Comparison of ENCODE assay signal across 10 cellular contexts in genomic region chr9:134544388-134545212, GRCh38.
DNase-seq lines count a peak whose midpoint lies in the region; ATAC-seq and TF ChIP-seq lines count a peak whose summit lies in the region.
"Had no signal": no experiment of that assay in that cellular context is flagged by ENCODE, and none has a peak within 500 bp of the region (broad histone marks: within the 10 kb centered on the region; RNA-seq: fewer than 3 reads in every experiment).

No MANE protein-coding gene starts in this region.

- no peak for ATAC-seq in stimulated activated naive CD8-positive, alpha-beta T cell treated with anti-CD3 and anti-CD28 coated beads, Interleukin-15, Interleukin-2, amounts not matched to agents 100 U/mL and 50 U/mL, for 24 hours
- no peak for ATAC-seq in stimulated activated effector memory CD8-positive, alpha-beta T cell treated with anti-CD3 and anti-CD28 coated beads, Interleukin-12 subunit alpha, Interleukin-12 subunit beta, amount 100 ng/mL, for 72 hours

- no peaks in the 10 kb centered on the region for H3K36me3 Mint-ChIP-seq in stimulated activated effector memory CD8-positive, alpha-beta T cell treated with anti-CD3 and anti-CD28 coated beads, Interleukin-12 subunit alpha, Interleukin-12 subunit beta, amount 100 ng/mL, for 72 hours

- H3K4me1 ChIP-seq in NT2/D1 (ENCODE audit: insufficient read depth, insufficient read length) (peaks cover 14% of the 10 kb centered on the region), mucosa of rectum (ENCODE audit: control insufficient read depth in 2 of 2, insufficient read depth in 2 of 2, low read length in 2 of 2) (peaks cover 0 to 3% of the 10 kb centered on the region in 2 donors)

- H3K27ac Mint-ChIP-seq in stimulated activated effector memory CD8-positive, alpha-beta T cell treated with anti-CD3 and anti-CD28 coated beads, Interleukin-12 subunit alpha, Interleukin-12 subunit beta, amount 100 ng/mL, for 72 hours, result no peak overlapping the region

- H3K4me3 Mint-ChIP-seq in stimulated activated effector memory CD8-positive, alpha-beta T cell treated with anti-CD3 and anti-CD28 coated beads, Interleukin-12 subunit alpha, Interleukin-12 subunit beta, amount 100 ng/mL, for 72 hours, result no peak overlapping the region

- H3K4me3 ChIP-seq in NT2/D1 (ENCODE audit: insufficient read length, low read depth), result no peak overlapping the region
- H3K4me3 ChIP-seq in fibroblast of mammary gland (ENCODE audit: control insufficient read depth, low read depth, low read length), result no peak overlapping the region
- H3K4me3 ChIP-seq in mucosa of rectum (ENCODE audit: low read length in 2 of 2), result no peak overlapping the region
- H3K4me3 ChIP-seq: dorsolateral prefrontal cortex had no signal

- peaks cover 8% of the 10 kb centered on the region; the same call in 1 of the 2 replicates for H3K9me3 ChIP-seq in NT2/D1 (ENCODE audit: insufficient read depth, low read length)
- H3K9me3 ChIP-seq in mucosa of rectum (ENCODE audit: control insufficient read depth in 2 of 2, low read length in 2 of 2), result no peaks in the 10 kb centered on the region

- H3K36me3 ChIP-seq in NT2/D1 (ENCODE audit: insufficient read depth, insufficient read length, low read length) (no peaks in the 10 kb centered on the region), mucosa of rectum (ENCODE audit: control insufficient read depth in 2 of 2, insufficient read depth in 2 of 2, low read length in 2 of 2) (no peaks in the 10 kb centered on the region)

- H3K9ac ChIP-seq in NT2/D1 (ENCODE audit: insufficient read length, low read depth), result peak overlapping the region; percentile 72
- no peak overlapping the region for H3K9ac ChIP-seq in mucosa of rectum (ENCODE audit: low read depth in 1 of 2, low read length in 2 of 2)

- peak; percentile 56 for DNase-seq in ACHN
- DNase-seq in NT2/D1 (ENCODE audit: low read depth, low spot score), result peak; percentile 82
- DNase-seq in fibroblast of mammary gland (ENCODE audit: low read depth), result peak; percentile 63
- no peak for DNase-seq in stimulated activated naive CD8-positive, alpha-beta T cell treated with anti-CD3 and anti-CD28 coated beads, Interleukin-15, Interleukin-2, amounts not matched to agents 100 U/mL and 50 U/mL, for 24 hours
- no peak for DNase-seq in SKM-1 treated with dmso at 0.1 percent for 144 hours (lab: John Stamatoyannopoulos, UW; ENCODE audit: unreplicated experiment)
- DNase-seq in stimulated activated CD4-positive, alpha-beta T cell treated with anti-CD3 and anti-CD28 coated beads, Interleukin-4, amount 100 ng/mL, for 1 hour, result no peak
- no peak for DNase-seq in stimulated activated effector memory CD8-positive, alpha-beta T cell treated with anti-CD3 and anti-CD28 coated beads, Interleukin-12 subunit alpha, Interleukin-12 subunit beta, amount 100 ng/mL, for 72 hours (ENCODE audit: low spot score in 2 of 2)
- DNase-seq: NCI-H526 treated with DMSO at 0.1 percent for 48 hours had no signal

- in situ Hi-C loops in ACHN (cut with HindIII; ENCODE audit: low pct_ligation_motif_present, low pct_unique_long_range_greater_than_20kb, low sequenced_read_pairs), result no loop called here

- TF ChIP-seq CTCF in fibroblast of mammary gland (conservative IDR thresholded peaks at IDR 0.05; ENCODE audit: control insufficient read depth, insufficient read depth, low read depth, low read length), result no peak

- H3K4me1 Mint-ChIP-seq in stimulated activated effector memory CD8-positive, alpha-beta T cell treated with anti-CD3 and anti-CD28 coated beads, Interleukin-12 subunit alpha, Interleukin-12 subunit beta, amount 100 ng/mL, for 72 hours, result no peaks in the 10 kb centered on the region

- H3K27ac ChIP-seq in mucosa of rectum (ENCODE audit: low read depth in 2 of 2, low read length in 2 of 2), result peak overlapping the region; percentile 58 to 78
- H3K27ac ChIP-seq: dorsolateral prefrontal cortex had no signal

- no peaks in the 10 kb centered on the region for H3K9me3 Mint-ChIP-seq in stimulated activated effector memory CD8-positive, alpha-beta T cell treated with anti-CD3 and anti-CD28 coated beads, Interleukin-12 subunit alpha, Interleukin-12 subunit beta, amount 100 ng/mL, for 72 hours

- H3K27me3 ChIP-seq in NT2/D1 (ENCODE audit: insufficient read depth, insufficient read length), result no peaks in the 10 kb centered on the region
- no peaks in the 10 kb centered on the region for H3K27me3 ChIP-seq in mucosa of rectum (ENCODE audit: control insufficient read depth in 2 of 2, insufficient read depth in 2 of 2, low read length in 2 of 2)

Comparison
In these comparisons a context has a peak if more than half of its experiments do, and no peak if none do; other contexts are left out.
1. DNase-seq: peak in ACHN (single experiment), NT2/D1 (single experiment) and fibroblast of mammary gland (single experiment); none in stimulated activated naive CD8-positive, alpha-beta T cell treated with anti-CD3 and anti-CD28 coated beads, Interleukin-15, Interleukin-2, amounts not matched to agents 100 U/mL and 50 U/mL, for 24 hours (single experiment), SKM-1 treated with dmso at 0.1 percent for 144 hours (single experiment), stimulated activated CD4-positive, alpha-beta T cell treated with anti-CD3 and anti-CD28 coated beads, Interleukin-4, amount 100 ng/mL, for 1 hour (single experiment) and stimulated activated effector memory CD8-positive, alpha-beta T cell treated with anti-CD3 and anti-CD28 coated beads, Interleukin-12 subunit alpha, Interleukin-12 subunit beta, amount 100 ng/mL, for 72 hours (0 of 2).